ENCODE assay signal across 8 cellular contexts in genomic region chr7:83547526-83547925, GRCh38.
DNase-seq lines count a peak whose midpoint lies in the region; ATAC-seq and TF ChIP-seq lines count a peak whose summit lies in the region.

No MANE protein-coding gene starts in this region.

- no peak overlapping the region for H3K27ac Mint-ChIP-seq in nephron progenitor cell

- BruUV-seq in Panc1 (replicated peaks; lab: Mats Ljungman, UMichigan): no TSS peak

- no peaks in the 10 kb centered on the region for H3K9me3 Mint-ChIP-seq in nephron progenitor cell

- no peaks in the 10 kb centered on the region for H3K27me3 ChIP-seq in Panc1 (ENCODE audit: control insufficient read depth, insufficient read depth, low read length)
- H3K27me3 ChIP-seq in lung (ENCODE audit: control insufficient read depth, insufficient read depth): no peaks in the 10 kb centered on the region

- DNase-seq in Panc1 (ENCODE audit: low read depth, low spot score) (no peak), lung (ENCODE audit: low spot score) (peak; percentile 45), nephron progenitor cell (no peak), GM13976 (ENCODE audit: low spot score) (no peak)
- DNase-seq in stimulated activated CD4-positive, alpha-beta T cell treated with anti-CD3 and anti-CD28 coated beads, Interleukin-15, amount 100 ng/mL, for 24 hours: no peak
- DNase-seq in stimulated activated CD4-positive, alpha-beta T cell treated with anti-CD3 and anti-CD28 coated beads, Interleukin-2, amount 100 ng/mL, for 48 hours: no peak

- H3K36me3 Mint-ChIP-seq in nephron progenitor cell (ENCODE audit: low read depth): no peaks in the 10 kb centered on the region

- H3K27me3 Mint-ChIP-seq in nephron progenitor cell (ENCODE audit: low read depth, poor library complexity): no peaks in the 10 kb centered on the region

- peaks cover 7% of the 10 kb centered on the region for H3K4me1 ChIP-seq in Panc1 (ENCODE audit: control insufficient read depth, insufficient read depth, low read length)
- H3K4me1 ChIP-seq in lung (ENCODE audit: control insufficient read depth in 2 of 2, insufficient read depth in 2 of 2, low read length in 2 of 2): no peaks in the 10 kb centered on the region

- H3K4me3 Mint-ChIP-seq in nephron progenitor cell: no peak overlapping the region

- H3K9me3 ChIP-seq in Panc1 (ENCODE audit: control insufficient read depth, insufficient read depth, low read depth, low read length) (no peaks in the 10 kb centered on the region), lung (ENCODE audit: control insufficient read depth in 2 of 2, insufficient read depth in 1 of 2, low read length in 1 of 2) (no peaks in the 10 kb centered on the region)

- ATAC-seq in GM19467 (IDR thresholded peaks at IDR 0.05; ENCODE audit: unreplicated experiment) (peak; percentile 86), HG03469 (IDR thresholded peaks at IDR 0.05; ENCODE audit: unreplicated experiment) (peak; percentile 89), Panc1 (peak; percentile 80), lung (ENCODE audit: insufficient read depth, low FRiP score) (no peak)

- H3K4me3 ChIP-seq in Panc1 (ENCODE audit: low read depth in 2 of 2, low read length in 2 of 2) (no peak overlapping the region), lung (no peak overlapping the region)

- H3K36me3 ChIP-seq in Panc1 (ENCODE audit: control insufficient read depth, insufficient read depth, low read length) (no peaks in the 10 kb centered on the region), lung (ENCODE audit: control insufficient read depth in 2 of 2, insufficient read depth in 2 of 2, low read length in 2 of 2) (no peaks in the 10 kb centered on the region)

- POLR2A ChIA-PET in Panc1 (lab: Charles Lee): no interaction called here

- in situ Hi-C loops in Panc1 (cut with HindIII; ENCODE audit: low pct_unique_long_range_greater_than_20kb, low sequenced_read_pairs): no loop called here
- in situ Hi-C loops in GM13976 (cut with MboI; ENCODE audit: low sequenced_read_pairs, unreplicated experiment): no loop called here

- H3K27ac ChIP-seq in Panc1 (ENCODE audit: low read length): peak overlapping the region; percentile 78
- H3K27ac ChIP-seq in lung (ENCODE audit: low read depth in 1 of 2, low read length in 1 of 2): no peak overlapping the region

- intact Hi-C loops in Panc1 (cut with micrococcal nuclease; ENCODE audit: unreplicated experiment): no loop called here

- TF ChIP-seq CTCF in Panc1 (IDR thresholded peaks at IDR 0.05) (no peak), lung (IDR thresholded peaks at IDR 0.05; ENCODE audit: control extremely low read depth, extremely low read depth) (no peak), nephron progenitor cell (IDR thresholded peaks at IDR 0.05) (no peak), GM13976 (IDR thresholded peaks at IDR 0.05; ENCODE audit: borderline replicate concordance, control extremely low read depth, extremely low read depth, insufficient read depth, missing control alignments) (no peak)

- CTCF ChIA-PET in Panc1 (lab: Charles Lee): no interaction called here

- WGBS in lung, 2 donors: 19 to 24% methylated on average over 2 of the region's 2 CpGs

- no peaks in the 10 kb centered on the region for H3K4me1 Mint-ChIP-seq in nephron progenitor cell
